8 cellular contexts compared by ENCODE assay signal in genomic region chr1:110338200-110339039, GRCh38. TPM values are rescaled to one million over a fixed set of nuclear protein-coding genes. Genes with fewer than 3 reads are reported as not detected.
DNase-seq lines count a peak whose midpoint lies in the region; ATAC-seq, FAIRE-seq and TF ChIP-seq lines count a peak whose summit lies in the region.

No MANE protein-coding gene starts in this region.

- peak overlapping the region; percentile 58 for H2AFZ ChIP-seq in SU-DHL-6 (ENCODE audit: low read depth, low read length, severe bottlenecking)

- peak; percentile 72 for ATAC-seq in HG02798 (IDR thresholded peaks at IDR 0.05; ENCODE audit: poor library complexity, unreplicated experiment)
- ATAC-seq in left ventricle myocardium superior, result peak; percentile 87
- peak; percentile 86 to 89 (median 86) for ATAC-seq in psoas muscle

- H3K9me3 ChIP-seq in SU-DHL-6 (ENCODE audit: insufficient read depth, low read length) (no peaks in the 10 kb centered on the region), psoas muscle (no peaks in the 10 kb centered on the region), uterus (no peaks in the 10 kb centered on the region)

- H3K27me3 ChIP-seq in SU-DHL-6 (ENCODE audit: low read length), result no peaks in the 10 kb centered on the region
- H3K27me3 ChIP-seq in psoas muscle (ENCODE audit: insufficient read depth in 3 of 3, low read length in 2 of 3), result no peaks in the 10 kb centered on the region
- H3K27me3 ChIP-seq in uterus, result no peaks in the 10 kb centered on the region

- WGBS in adipose tissue, 3 donors, result 0% methylated on average over 78 to 80 of the region's 80 CpGs
- 0% methylated on average over 74 to 80 of the region's 80 CpGs for WGBS in psoas muscle, 3 donors

- peak overlapping the region; percentile 97 for H3K9ac ChIP-seq in SU-DHL-6 (ENCODE audit: low read length)

- peak overlapping the region; percentile 95 for H3K27ac ChIP-seq in SU-DHL-6 (ENCODE audit: low read depth, low read length)
- H3K27ac ChIP-seq in adipose tissue (ENCODE audit: low read depth, low read length), result peak overlapping the region; percentile 90
- H3K27ac ChIP-seq in psoas muscle, result peak overlapping the region; percentile 97
- H3K27ac ChIP-seq in uterus, result peak overlapping the region; percentile 99

- peaks cover 39% of the 10 kb centered on the region for H3K4me1 ChIP-seq in psoas muscle
- H3K4me1 ChIP-seq in uterus, result peaks cover 7 to 11% of the 10 kb centered on the region in 2 donors

- peak; percentile 33 for TF ChIP-seq CTCF in SU-DHL-6 (IDR thresholded peaks at IDR 0.05; ENCODE audit: insufficient read depth, low read length, poor library complexity, severe bottlenecking)
- peak; percentile 64 for TF ChIP-seq CTCF in psoas muscle (IDR thresholded peaks at IDR 0.05)
- peak; percentile 58 to 84 (median 64) for TF ChIP-seq CTCF in uterus (IDR thresholded peaks at IDR 0.05)

- H3F3A ChIP-seq in SU-DHL-6 (ENCODE audit: insufficient read depth), result peaks cover 18% of the 10 kb centered on the region

- DNase-seq in GM12892 (ENCODE audit: insufficient read length) (peak; percentile 61), NCI-H1417 treated with DMSO at 0.1 percent for 48 hours (lab: John Stamatoyannopoulos, UW) (peak; percentile 99), left ventricle myocardium superior (peak; percentile 95), psoas muscle (peak; percentile 92 to 97), uterus (peak; percentile 95 to 99)

- H3K36me3 ChIP-seq in SU-DHL-6 (ENCODE audit: low read length) (peaks cover 27% of the 10 kb centered on the region), psoas muscle (ENCODE audit: insufficient read depth in 1 of 2, low read depth in 1 of 2) (peaks cover 0 to 17% of the 10 kb centered on the region in 2 donors), uterus (no peaks in the 10 kb centered on the region)

- H3K4me3 ChIP-seq in SU-DHL-6 (ENCODE audit: insufficient read depth, low read length, poor library complexity, severe bottlenecking), result peak overlapping the region; percentile 68
- H3K4me3 ChIP-seq in psoas muscle, result peak overlapping the region; percentile 93
- H3K4me3 ChIP-seq in uterus, result peak overlapping the region; percentile 58 to 100

- no peak for FAIRE-seq in GM12892 (lab: Jason Lieb, UNC)

- peaks cover 24% of the 10 kb centered on the region for H4K20me1 ChIP-seq in SU-DHL-6 (ENCODE audit: low read depth, low read length)

- intact Hi-C loops in left ventricle myocardium superior (cut with micrococcal nuclease), result no loop called here
- intact Hi-C loops in psoas muscle (cut with DNase I), result loop anchor here in 1 of 2 donors (2.0 kb wide), 1 partner anchor 68 kb away; the partner anchor contains the start of gene LAMTOR5
- intact Hi-C loops in uterus (cut with DNase I; ENCODE audit: low total_unique reads), result no loop called here

- TF ChIP-seq POLR2A in GM12892 (IDR thresholded peaks at IDR 0.05; ENCODE audit: low read depth, low read length) (peak; percentile 81; the same call in 1 of the 2 replicates), uterus (IDR thresholded peaks at IDR 0.05) (peak; percentile 26 to 59)

- peak overlapping the region; percentile 99 for H3K4me2 ChIP-seq in SU-DHL-6 (ENCODE audit: low read depth, low read length, poor library complexity, severe bottlenecking)

- H3K9me2 ChIP-seq in SU-DHL-6 (replicated peaks; ENCODE audit: insufficient read depth, low read length), result no peaks in the 10 kb centered on the region

- peaks cover 41% of the 10 kb centered on the region for H3K79me2 ChIP-seq in SU-DHL-6 (ENCODE audit: insufficient read depth, low read length)

RNA-seq across cellular contexts. Expression of gene RBM15, which starts 0.8 kb away (rescaled TPM):
- 13.6 TPM for polyA plus RNA-seq in GM12892 (2012; ENCODE audit: missing spikeins)
- polyA plus RNA-seq in adipose tissue (1 to 10 TPM; 1.7 to 5.1 (median 4.0) TPM), psoas muscle (10 to 100 TPM in 1 of 3 donors, 1 to 10 TPM in 2; 1.9 to 22.4 (median 4.4) TPM)
- total RNA-seq in left ventricle myocardium superior (14.1 TPM), psoas muscle (10 to 100 TPM; 18.9 to 32.0 (median 25.0) TPM), uterus (10 to 100 TPM in 3 of 4 donors, 1 to 10 TPM in 1; 9.2 to 71.1 (median 20.8) TPM)

RNA-seq across cellular contexts. Expression of gene SLC16A4, which starts 52.4 kb away (rescaled TPM):
- 2.0 TPM for polyA plus RNA-seq in GM12892 (2012; ENCODE audit: missing spikeins)
- polyA plus RNA-seq in adipose tissue (1 to 10 TPM in 2 of 3 donors, under 1 TPM in 1; 0.35 to 7.5 (median 2.9) TPM), psoas muscle (1 to 10 TPM in 2 of 3 donors, under 1 TPM in 1; 0.79 to 4.3 (median 1.1) TPM)
- total RNA-seq in left ventricle myocardium superior (2.1 TPM), psoas muscle (1 to 10 TPM in 2 of 4 donors, under 1 TPM in 2; 0.86 to 1.1 (median 1.0) TPM), uterus (10 to 100 TPM in 1 of 4 donors, 1 to 10 TPM in 3; 2.3 to 11.3 (median 4.6) TPM)

Comparison
In these comparisons a context has a peak if more than half of its experiments do, and no peak if none do; other contexts are left out.
1. Peak in every context shown above with its lines: DNase-seq, ATAC-seq, H3K4me3 ChIP-seq and H3K27ac ChIP-seq.